In the genomic region with DNA sequence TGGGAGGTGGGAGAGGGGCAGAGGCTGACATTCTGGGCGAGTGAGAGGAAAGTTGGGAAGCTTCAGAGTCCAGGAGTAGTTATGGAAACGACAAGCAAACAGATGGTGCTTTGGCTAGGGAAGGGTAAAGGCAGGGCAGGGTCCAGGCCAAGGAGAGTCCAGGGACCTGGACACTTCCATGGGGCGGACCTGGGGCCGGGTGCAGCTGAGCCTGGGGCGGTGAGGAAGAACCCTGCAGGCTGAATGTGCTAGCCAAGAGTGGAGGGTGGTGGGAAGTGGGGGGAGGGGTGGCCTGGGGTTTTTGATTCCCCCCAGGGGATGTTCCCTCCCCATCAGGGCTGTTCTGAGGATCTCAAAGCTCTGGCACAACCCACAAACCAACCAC, we compare ENCODE assay signal across 7 cellular contexts. TPM values are rescaled to one million over a fixed set of nuclear protein-coding genes. Genes with fewer than 3 reads are reported as not detected.
DNase-seq lines count a peak whose midpoint lies in the region; ATAC-seq, FAIRE-seq and TF ChIP-seq lines count a peak whose summit lies in the region.

No MANE protein-coding gene starts in this region.

- H3K27ac Mint-ChIP-seq in activated naive CD8-positive, alpha-beta T cell treated with anti-CD3 and anti-CD28 coated beads for 36 hours = peak overlapping the region; percentile 93

- dilution Hi-C loops in keratinocyte (cut with MboI; ENCODE audit: extremely low pct_ligation_motif_present, low sequenced_read_pairs) = no loop called here

- peaks cover 45% of the 10 kb centered on the region for H3K4me1 Mint-ChIP-seq in activated naive CD8-positive, alpha-beta T cell treated with anti-CD3 and anti-CD28 coated beads for 36 hours

- peaks cover 32% of the 10 kb centered on the region for H4K20me1 ChIP-seq in keratinocyte (ENCODE audit: control insufficient read depth, extremely low read depth, insufficient read depth, low read length)

- peaks cover 21 to 27% of the 10 kb centered on the region in 2 experiments for H3K36me3 ChIP-seq in keratinocyte (ENCODE audit: control insufficient read depth in 2 of 2, extremely low read depth in 1 of 2, insufficient read depth in 2 of 2, low read length in 2 of 2)
- H3K36me3 ChIP-seq in stomach = peaks cover 20 to 33% (median 29%) of the 10 kb centered on the region in 4 donors

- TF ChIP-seq CTCF in keratinocyte (optimal IDR thresholded peaks at IDR 0.05 in 1 of 3, IDR thresholded peaks at IDR 0.05 in 1 of 3, conservative IDR thresholded peaks at IDR 0.05 in 1 of 3; ENCODE audit: extremely low read depth in 1 of 3, insufficient read depth in 2 of 3, low read length in 3 of 3) (no peak), stomach (IDR thresholded peaks at IDR 0.05) (no peak)

- H3K9me1 ChIP-seq in keratinocyte (ENCODE audit: control insufficient read depth, extremely low read depth, insufficient read depth, low read length) = peaks cover 4% of the 10 kb centered on the region

- no peak overlapping the region for H2AFZ ChIP-seq in keratinocyte (ENCODE audit: control insufficient read depth, low read length)

- intact Hi-C loops in stomach (cut with DNase I; ENCODE audit: low total_unique reads) = no loop called here

- H3K4me3 Mint-ChIP-seq in activated naive CD8-positive, alpha-beta T cell treated with anti-CD3 and anti-CD28 coated beads for 36 hours = peak overlapping the region; percentile 97

- H3K36me3 Mint-ChIP-seq in activated naive CD8-positive, alpha-beta T cell treated with anti-CD3 and anti-CD28 coated beads for 36 hours = peaks cover 21% of the 10 kb centered on the region

- no peak for DNase-seq in activated naive CD8-positive, alpha-beta T cell treated with anti-CD3 and anti-CD28 coated beads for 36 hours
- no peak for DNase-seq in keratinocyte (ENCODE audit: low read depth, low spot score)
- DNase-seq in stomach = no peak
- no peak for DNase-seq in stimulated activated CD4-positive, alpha-beta T cell treated with anti-CD3 and anti-CD28 coated beads, Interleukin-4, amount 100 ng/mL, for 1 hour
- no peak for DNase-seq in CD1c-positive myeloid dendritic cell (ENCODE audit: extremely low spot score)

- H3K9me3 Mint-ChIP-seq in activated naive CD8-positive, alpha-beta T cell treated with anti-CD3 and anti-CD28 coated beads for 36 hours = no peaks in the 10 kb centered on the region

- H3K4me2 ChIP-seq in keratinocyte (ENCODE audit: control insufficient read depth, extremely low read depth, insufficient read depth, low read depth, low read length) = peak overlapping the region; percentile 94

- no peak for FAIRE-seq in keratinocyte (lab: Jason Lieb, UNC)

- WGBS in stomach, 5 donors = 0 to 7% (median 4%) methylated on average over 4 to 5 of the region's 5 CpGs

- peak overlapping the region; percentile 70 to 88 (median 76) for H3K4me3 ChIP-seq in keratinocyte (ENCODE audit: control insufficient read depth in 2 of 3, extremely low read depth in 1 of 3, insufficient read depth in 2 of 3, low read depth in 1 of 3, low read length in 3 of 3)
- peak overlapping the region; percentile 75 to 93 (median 85) for H3K4me3 ChIP-seq in stomach

- H3K9ac ChIP-seq in keratinocyte (ENCODE audit: control insufficient read depth, extremely low read depth, insufficient read depth, low read length) = peak overlapping the region; percentile 67

- H3K9me3 ChIP-seq in keratinocyte (ENCODE audit: control insufficient read depth, low read depth, low read length) (no peaks in the 10 kb centered on the region), stomach (no peaks in the 10 kb centered on the region)

- H3K27ac ChIP-seq in keratinocyte (ENCODE audit: control insufficient read depth, insufficient read depth, low read length) = no peak overlapping the region
- H3K27ac ChIP-seq in stomach = peak overlapping the region; percentile 16 to 97 (median 92)

- TF ChIP-seq POLR2A in stomach (IDR thresholded peaks at IDR 0.05) = no peak

- no peaks in the 10 kb centered on the region for H3K27me3 ChIP-seq in keratinocyte (ENCODE audit: control insufficient read depth, extremely low read depth, insufficient read depth, low read length)
- H3K27me3 ChIP-seq in stomach = no peaks in the 10 kb centered on the region

- H3K79me2 ChIP-seq in keratinocyte (ENCODE audit: control insufficient read depth, insufficient read depth, low read length) = peaks cover 57% of the 10 kb centered on the region

- peaks cover 41% of the 10 kb centered on the region for H3K4me1 ChIP-seq in keratinocyte (ENCODE audit: control insufficient read depth, extremely low read depth, insufficient read depth, low read length)
- H3K4me1 ChIP-seq in stomach = peaks cover 54 to 87% (median 83%) of the 10 kb centered on the region in 4 donors

- no peak for TF ChIP-seq EP300 in stomach (IDR thresholded peaks at IDR 0.05)

- peak; percentile 2 for ATAC-seq in HG02610 (IDR thresholded peaks at IDR 0.05; ENCODE audit: unreplicated experiment)
- ATAC-seq in GM19463 (IDR thresholded peaks at IDR 0.05; ENCODE audit: unreplicated experiment) = no peak

- H3K27me3 Mint-ChIP-seq in activated naive CD8-positive, alpha-beta T cell treated with anti-CD3 and anti-CD28 coated beads for 36 hours = no peaks in the 10 kb centered on the region

RNA-seq across cellular contexts. Expression of gene PPP1R9B, which starts 2.6 kb away (rescaled TPM):
- 10 to 100 TPM; 50.9 to 52.0 TPM for total RNA-seq in activated naive CD8-positive, alpha-beta T cell treated with anti-CD3 and anti-CD28 coated beads for 36 hours
- 15.2 to 18.2 TPM (median 16.1 TPM) in 3 replicates for polyA plus RNA-seq in keratinocyte
- 22.8 TPM for polyA plus RNA-seq in keratinocyte (2011; ENCODE audit: low read depth)
- polyA plus RNA-seq in keratinocyte (2011; cell fraction: cytosol; rRNA removed) = 8.3 and 13.7 TPM in 2 replicates
- 28.4 and 30.6 TPM in 2 replicates for polyA plus RNA-seq in keratinocyte (2011; cell fraction: nucleus; rRNA removed)
- 14.4 and 28.8 TPM in 2 replicates for polyA plus RNA-seq in keratinocyte (2012; ENCODE audit: low replicate concordance)
- polyA minus RNA-seq in keratinocyte = 16.8 to 19.3 TPM (median 18.8 TPM) in 3 replicates
- polyA minus RNA-seq in keratinocyte (2011; cell fraction: cytosol; rRNA and poly(A)+ RNA removed) = 31.7 TPM
- polyA minus RNA-seq in keratinocyte (2011; cell fraction: nucleus; rRNA and poly(A)+ RNA removed) = 12.8 and 15.4 TPM in 2 replicates
- 10 to 100 TPM; 11.6 to 64.2 (median 22.5) TPM for total RNA-seq in stomach
- 10 to 100 TPM; 13.1 to 28.8 (median 14.2) TPM for polyA plus RNA-seq in stomach

RNA-seq across cellular contexts. Expression of gene SAMD14, which starts 17.9 kb away (rescaled TPM):
- total RNA-seq in activated naive CD8-positive, alpha-beta T cell treated with anti-CD3 and anti-CD28 coated beads for 36 hours = under 1 TPM; 0.47 to 0.66 TPM
- 0.02 to 0.06 TPM in 2 of 3 replicates, not detected in the other for polyA plus RNA-seq in keratinocyte
- polyA plus RNA-seq in keratinocyte (2011; ENCODE audit: low read depth) = not detected
- 0.06 TPM in 1 of 2 replicates, not detected in the other for polyA plus RNA-seq in keratinocyte (2011; cell fraction: cytosol; rRNA removed)
- polyA plus RNA-seq in keratinocyte (2011; cell fraction: nucleus; rRNA removed) = 0.10 and 0.24 TPM in 2 replicates
- 0.08 and 0.16 TPM in 2 replicates for polyA plus RNA-seq in keratinocyte (2012; ENCODE audit: low replicate concordance)
- not detected in 3 replicates for polyA minus RNA-seq in keratinocyte
- not detected for polyA minus RNA-seq in keratinocyte (2011; cell fraction: cytosol; rRNA and poly(A)+ RNA removed)
- polyA minus RNA-seq in keratinocyte (2011; cell fraction: nucleus; rRNA and poly(A)+ RNA removed) = not detected in 2 replicates
- total RNA-seq in stomach = 10 to 100 TPM in 1 of 5 donors, 1 to 10 TPM in 2, not detected in 2; 1.5 to 87.0 (median 1.9) TPM
- polyA plus RNA-seq in stomach = 1 to 10 TPM; 1.3 to 2.3 (median 1.6) TPM

RNA-seq across cellular contexts. Expression of gene SGCA, which starts 18.0 kb away (rescaled TPM):
- under 1 TPM in 1 of 2 experiments, not detected in 1; 0.38 TPM for total RNA-seq in activated naive CD8-positive, alpha-beta T cell treated with anti-CD3 and anti-CD28 coated beads for 36 hours
- polyA plus RNA-seq in keratinocyte (not detected in 3 replicates), stomach (10 to 100 TPM in 1 of 3 donors, 1 to 10 TPM in 2; 6.0 to 24.3 (median 8.7) TPM)
- not detected for polyA plus RNA-seq in keratinocyte (2011; ENCODE audit: low read depth)
- polyA plus RNA-seq in keratinocyte (2011; cell fraction: cytosol; rRNA removed) = not detected in 2 replicates
- not detected in 2 replicates for polyA plus RNA-seq in keratinocyte (2011; cell fraction: nucleus; rRNA removed)
- not detected in 2 replicates for polyA plus RNA-seq in keratinocyte (2012; ENCODE audit: low replicate concordance)
- polyA minus RNA-seq in keratinocyte = not detected in 3 replicates
- polyA minus RNA-seq in keratinocyte (2011; cell fraction: cytosol; rRNA and poly(A)+ RNA removed) = not detected
- polyA minus RNA-seq in keratinocyte (2011; cell fraction: nucleus; rRNA and poly(A)+ RNA removed) = not detected in 2 replicates
- total RNA-seq in stomach = 10 to 100 TPM in 3 of 5 donors, 1 to 10 TPM in 2; 5.4 to 89.3 (median 21.4) TPM

RNA-seq across cellular contexts. Expression of gene PDK2, which starts 52.7 kb away (rescaled TPM):
- 10 to 100 TPM in 1 of 2 experiments, 1 to 10 TPM in 1; 9.4 to 12.9 TPM for total RNA-seq in activated naive CD8-positive, alpha-beta T cell treated with anti-CD3 and anti-CD28 coated beads for 36 hours
- polyA plus RNA-seq in keratinocyte (7.5 to 24.1 TPM (median 8.6 TPM) in 3 replicates), stomach (10 to 100 TPM; 13.5 to 20.6 (median 20.1) TPM)
- polyA plus RNA-seq in keratinocyte (2011; ENCODE audit: low read depth) = 2.1 TPM
- polyA plus RNA-seq in keratinocyte (2011; cell fraction: cytosol; rRNA removed) = 19.2 and 30.7 TPM in 2 replicates
- polyA plus RNA-seq in keratinocyte (2011; cell fraction: nucleus; rRNA removed) = 21.7 and 30.4 TPM in 2 replicates
- polyA plus RNA-seq in keratinocyte (2012; ENCODE audit: low replicate concordance) = 5.9 and 11.2 TPM in 2 replicates
- 21.8 to 28.3 TPM (median 21.9 TPM) in 3 replicates for polyA minus RNA-seq in keratinocyte
- 18.8 TPM for polyA minus RNA-seq in keratinocyte (2011; cell fraction: cytosol; rRNA and poly(A)+ RNA removed)
- 11.7 and 14.0 TPM in 2 replicates for polyA minus RNA-seq in keratinocyte (2011; cell fraction: nucleus; rRNA and poly(A)+ RNA removed)
- total RNA-seq in stomach = 100 to 1,000 TPM in 1 of 5 donors, 10 to 100 TPM in 2, 1 to 10 TPM in 2; 4.6 to 255 (median 31.2) TPM

RNA-seq across cellular contexts. Expression of gene COL1A1, which starts 53.6 kb away (rescaled TPM):
- under 1 TPM; 0.72 to 0.78 TPM for total RNA-seq in activated naive CD8-positive, alpha-beta T cell treated with anti-CD3 and anti-CD28 coated beads for 36 hours
- 0.55 to 2.3 TPM (median 1.4 TPM) in 3 replicates for polyA plus RNA-seq in keratinocyte
- 8.2 TPM for polyA plus RNA-seq in keratinocyte (2011; ENCODE audit: low read depth)
- 0.72 and 2.0 TPM in 2 replicates for polyA plus RNA-seq in keratinocyte (2011; cell fraction: cytosol; rRNA removed)
- 13.9 and 21.5 TPM in 2 replicates for polyA plus RNA-seq in keratinocyte (2011; cell fraction: nucleus; rRNA removed)
- 3.5 and 14.3 TPM in 2 replicates for polyA plus RNA-seq in keratinocyte (2012; ENCODE audit: low replicate concordance)
- polyA minus RNA-seq in keratinocyte = 2.0 to 28.2 TPM (median 4.1 TPM) in 3 replicates
- polyA minus RNA-seq in keratinocyte (2011; cell fraction: cytosol; rRNA and poly(A)+ RNA removed) = 6.5 TPM
- polyA minus RNA-seq in keratinocyte (2011; cell fraction: nucleus; rRNA and poly(A)+ RNA removed) = 9.9 and 10.6 TPM in 2 replicates
- 1,000 to 10,000 TPM in 1 of 5 donors, 100 to 1,000 TPM in 3, 10 to 100 TPM in 1; 87.0 to 1,931 (median 219) TPM for total RNA-seq in stomach
- polyA plus RNA-seq in stomach = 10 to 100 TPM; 17.9 to 60.0 (median 24.9) TPM

Comparison
In these comparisons a context has a peak if more than half of its experiments do, and no peak if none do; other contexts are left out.
1. RNA of gene SGCA, which starts 18.0 kb away (total RNA-seq): 5.4 to 89.3 TPM in stomach; 0.38 TPM in activated naive CD8-positive, alpha-beta T cell treated with anti-CD3 and anti-CD28 coated beads for 36 hours; every median in the first group is over 4 times any median in the second.